9 cellular contexts compared by ENCODE assay signal in genomic region chr1:108702109-108702508, GRCh38. TPM values are rescaled to one million over a fixed set of nuclear protein-coding genes. Genes with fewer than 3 reads are reported as not detected.
DNase-seq lines count a peak whose midpoint lies in the region; ATAC-seq and TF ChIP-seq lines count a peak whose summit lies in the region.
"Not testable (repeated sequence)": the region's sequence is repeated elsewhere in the genome, so short reads cannot be mapped to it uniquely, and the experiment has no call there.
"Had no signal": no experiment of that assay in that cellular context is flagged by ENCODE, and none has a peak within 500 bp of the region (broad histone marks: within the 10 kb centered on the region; RNA-seq: fewer than 3 reads in every experiment).

No MANE protein-coding gene starts in this region.

- peak overlapping the region in 2 of 4 donors; percentile 9 to 46 for H3K4me3 Mint-ChIP-seq in CD4-positive, CD25-positive, alpha-beta regulatory T cell
- not testable (repeated sequence) for H3K4me3 Mint-ChIP-seq in activated CD4-positive, alpha-beta T cell treated with anti-CD3 and anti-CD28 coated beads, Interleukin-2, amount 10 ng/mL, durations not matched to agents 24 days and 14 days; activated T-helper 2 cell treated with anti-CD3 and anti-CD28 coated beads, Interferon-gamma antibody, Interleukin-2, Interleukin-4, amounts not matched to agents 10 μg/mL and 5 μg/mL and 100 μg/mL, durations not matched to agents 14 hours and 24 hours and 36 hours (ENCODE audit: low read depth); stimulated activated naive CD8-positive, alpha-beta T cell treated with anti-CD3 and anti-CD28 coated beads, Interleukin-15, Interleukin-2, amounts not matched to agents 100 ng/mL and 50 ng/mL, for 24 hours
- H3K4me3 Mint-ChIP-seq in immature natural killer cell, result peak overlapping the region in 1 of 5 donors; percentile 43

- not testable (repeated sequence) for H3K9me2 ChIP-seq in HCT116 (ENCODE audit: insufficient read depth)

- H3K79me2 ChIP-seq in HCT116 (ENCODE audit: insufficient read depth, low read length), result peaks cover 16% of the 10 kb centered on the region

- DNase-seq in CD4-positive, CD25-positive, alpha-beta regulatory T cell; HCT116 (ENCODE audit: low read depth, low spot score); activated T-helper 2 cell treated with anti-CD3 and anti-CD28 coated beads, Interferon-gamma antibody, Interleukin-2, Interleukin-4, amounts not matched to agents 10 μg/mL and 5 μg/mL and 100 μg/mL, durations not matched to agents 14 hours and 24 hours and 36 hours (ENCODE audit: low spot score); immature natural killer cell: not testable (repeated sequence)
- DNase-seq in activated CD4-positive, alpha-beta T cell treated with anti-CD3 and anti-CD28 coated beads, Interleukin-2, amount 10 ng/mL, durations not matched to agents 24 days and 14 days, result peak; percentile 54

- TF ChIP-seq RAD21 in HCT116 (IDR thresholded peaks at IDR 0.05; ENCODE audit: low read depth), result not testable (repeated sequence)

- RAD21 ChIA-PET in HCT116 (lab: Charles Lee; ENCODE audit: low non-redundant PET in 1 of 2, low total read pairs in 2 of 2, uncharacterized antibody in 2 of 2, unreplicated experiment in 2 of 2), result not testable (repeated sequence)

- CTCF ChIA-PET in HCT116 (lab: Charles Lee), result not testable (repeated sequence)

- not testable (repeated sequence) for H3K4me2 ChIP-seq in HCT116 (ENCODE audit: low read length)

- H3K36me3 ChIP-seq in CD4-positive, CD25-positive, alpha-beta regulatory T cell (ENCODE audit: control insufficient read depth, insufficient read depth, low read length), result peaks cover 48% of the 10 kb centered on the region
- peaks cover 34 to 35% of the 10 kb centered on the region in 2 experiments for H3K36me3 ChIP-seq in HCT116 (ENCODE audit: control insufficient read depth in 1 of 2, insufficient read depth in 2 of 2, low read length in 2 of 2)

- H3K9me3 ChIP-seq in CD4-positive, CD25-positive, alpha-beta regulatory T cell (ENCODE audit: control insufficient read depth in 2 of 2, low read length in 2 of 2); HCT116 (ENCODE audit: control insufficient read depth in 1 of 2, insufficient read depth in 1 of 2, low read depth in 1 of 2, low read length in 2 of 2): not testable (repeated sequence)

- intact Hi-C loops in HCT116 (cut with micrococcal nuclease); activated CD4-positive, alpha-beta T cell treated with anti-CD3 and anti-CD28 coated beads, Interleukin-2, amount 10 ng/mL, durations not matched to agents 24 days and 14 days (cut with micrococcal nuclease); activated T-helper 2 cell treated with anti-CD3 and anti-CD28 coated beads, Interferon-gamma antibody, Interleukin-2, Interleukin-4, amounts not matched to agents 10 μg/mL and 5 μg/mL and 100 μg/mL, durations not matched to agents 14 hours and 24 hours and 36 hours (cut with micrococcal nuclease): not testable (repeated sequence)

- H3K27ac Mint-ChIP-seq in CD4-positive, CD25-positive, alpha-beta regulatory T cell, result peak overlapping the region in 2 of 3 donors; percentile 80 to 90
- not testable (repeated sequence) for H3K27ac Mint-ChIP-seq in activated CD4-positive, alpha-beta T cell treated with anti-CD3 and anti-CD28 coated beads, Interleukin-2, amount 10 ng/mL, durations not matched to agents 24 days and 14 days
- peak overlapping the region; percentile 14 for H3K27ac Mint-ChIP-seq in activated T-helper 2 cell treated with anti-CD3 and anti-CD28 coated beads, Interferon-gamma antibody, Interleukin-2, Interleukin-4, amounts not matched to agents 10 μg/mL and 5 μg/mL and 100 μg/mL, durations not matched to agents 14 hours and 24 hours and 36 hours
- H3K27ac Mint-ChIP-seq in immature natural killer cell, result peak overlapping the region; percentile 16 to 57 (median 42)
- peak overlapping the region; percentile 24 for H3K27ac Mint-ChIP-seq in stimulated activated naive CD8-positive, alpha-beta T cell treated with anti-CD3 and anti-CD28 coated beads, Interleukin-15, Interleukin-2, amounts not matched to agents 100 ng/mL and 50 ng/mL, for 24 hours

- H2AFZ ChIP-seq in HCT116 (ENCODE audit: low read depth, low read length, poor library complexity, severe bottlenecking), result not testable (repeated sequence)

- H4K20me1 ChIP-seq in HCT116 (ENCODE audit: insufficient read depth), result peaks cover 12% of the 10 kb centered on the region; the same call in 1 of the 2 replicates

- POLR2A ChIA-PET in HCT116 (lab: Charles Lee), result not testable (repeated sequence)

- not testable (repeated sequence) for TF ChIP-seq CTCF in HCT116 (IDR thresholded peaks at IDR 0.05 in 2 of 3, conservative IDR thresholded peaks at IDR 0.05 in 1 of 3; ENCODE audit: borderline replicate concordance in 1 of 3, insufficient read depth in 1 of 3, low read depth in 2 of 3, low read length in 2 of 3)

- H3K36me3 Mint-ChIP-seq in CD4-positive, CD25-positive, alpha-beta regulatory T cell, result peaks cover 28% of the 10 kb centered on the region
- peaks cover 47% of the 10 kb centered on the region for H3K36me3 Mint-ChIP-seq in activated CD4-positive, alpha-beta T cell treated with anti-CD3 and anti-CD28 coated beads, Interleukin-2, amount 10 ng/mL, durations not matched to agents 24 days and 14 days (ENCODE audit: low read depth)
- peaks cover 54% of the 10 kb centered on the region for H3K36me3 Mint-ChIP-seq in activated T-helper 2 cell treated with anti-CD3 and anti-CD28 coated beads, Interferon-gamma antibody, Interleukin-2, Interleukin-4, amounts not matched to agents 10 μg/mL and 5 μg/mL and 100 μg/mL, durations not matched to agents 14 hours and 24 hours and 36 hours (ENCODE audit: low read depth)
- H3K36me3 Mint-ChIP-seq in immature natural killer cell, result peaks cover 19 to 36% (median 27%) of the 10 kb centered on the region in 3 donors
- H3K36me3 Mint-ChIP-seq in stimulated activated naive CD8-positive, alpha-beta T cell treated with anti-CD3 and anti-CD28 coated beads, Interleukin-15, Interleukin-2, amounts not matched to agents 100 ng/mL and 50 ng/mL, for 24 hours (ENCODE audit: low read depth), result peaks cover 53% of the 10 kb centered on the region

- peaks cover 28 to 84% (median 47%) of the 10 kb centered on the region in 4 donors for H3K4me1 Mint-ChIP-seq in CD4-positive, CD25-positive, alpha-beta regulatory T cell
- H3K4me1 Mint-ChIP-seq in activated CD4-positive, alpha-beta T cell treated with anti-CD3 and anti-CD28 coated beads, Interleukin-2, amount 10 ng/mL, durations not matched to agents 24 days and 14 days, result peaks cover 34% of the 10 kb centered on the region
- peaks cover 45% of the 10 kb centered on the region for H3K4me1 Mint-ChIP-seq in activated T-helper 2 cell treated with anti-CD3 and anti-CD28 coated beads, Interferon-gamma antibody, Interleukin-2, Interleukin-4, amounts not matched to agents 10 μg/mL and 5 μg/mL and 100 μg/mL, durations not matched to agents 14 hours and 24 hours and 36 hours (ENCODE audit: low read depth)
- peaks cover 43 to 64% of the 10 kb centered on the region in 2 donors for H3K4me1 Mint-ChIP-seq in immature natural killer cell
- peaks cover 55% of the 10 kb centered on the region for H3K4me1 Mint-ChIP-seq in stimulated activated naive CD8-positive, alpha-beta T cell treated with anti-CD3 and anti-CD28 coated beads, Interleukin-15, Interleukin-2, amounts not matched to agents 100 ng/mL and 50 ng/mL, for 24 hours (ENCODE audit: low read depth)

- H3K4me3 ChIP-seq in CD4-positive, CD25-positive, alpha-beta regulatory T cell (ENCODE audit: low read depth, low read length); HCT116 (replicated peaks in 1 of 2; ENCODE audit: low read depth in 1 of 2, low read length in 2 of 2): not testable (repeated sequence)

- not testable (repeated sequence) for H3K9ac ChIP-seq in HCT116 (ENCODE audit: low read length)

- not testable (repeated sequence) for ATAC-seq in CD4-positive, CD25-positive, alpha-beta regulatory T cell (ENCODE audit: low read depth in 2 of 2)
- ATAC-seq in HCT116, result 0 out of 2 replicates have a peak, but pooled peaks have one; percentile 19

- peaks cover 36% of the 10 kb centered on the region for H3K4me1 ChIP-seq in CD4-positive, CD25-positive, alpha-beta regulatory T cell (ENCODE audit: control insufficient read depth, insufficient read depth, low read length, poor library complexity, severe bottlenecking)
- peaks cover 5 to 12% of the 10 kb centered on the region in 2 experiments for H3K4me1 ChIP-seq in HCT116 (ENCODE audit: control insufficient read depth in 1 of 2, insufficient read depth in 2 of 2, low read length in 2 of 2)

- not testable (repeated sequence) for TF ChIP-seq POLR2A in HCT116 (IDR thresholded peaks at IDR 0.05; ENCODE audit: borderline replicate concordance, extremely low read depth, insufficient read depth, insufficient read length)

- not testable (repeated sequence) for H3K9me3 Mint-ChIP-seq in CD4-positive, CD25-positive, alpha-beta regulatory T cell; activated CD4-positive, alpha-beta T cell treated with anti-CD3 and anti-CD28 coated beads, Interleukin-2, amount 10 ng/mL, durations not matched to agents 24 days and 14 days; activated T-helper 2 cell treated with anti-CD3 and anti-CD28 coated beads, Interferon-gamma antibody, Interleukin-2, Interleukin-4, amounts not matched to agents 10 μg/mL and 5 μg/mL and 100 μg/mL, durations not matched to agents 14 hours and 24 hours and 36 hours; immature natural killer cell; stimulated activated naive CD8-positive, alpha-beta T cell treated with anti-CD3 and anti-CD28 coated beads, Interleukin-15, Interleukin-2, amounts not matched to agents 100 ng/mL and 50 ng/mL, for 24 hours

- H3K27me3 ChIP-seq in CD4-positive, CD25-positive, alpha-beta regulatory T cell (ENCODE audit: control insufficient read depth, insufficient read depth, low read length); HCT116 (ENCODE audit: insufficient read depth, low read length): not testable (repeated sequence)

- H3K27me3 Mint-ChIP-seq in CD4-positive, CD25-positive, alpha-beta regulatory T cell; activated CD4-positive, alpha-beta T cell treated with anti-CD3 and anti-CD28 coated beads, Interleukin-2, amount 10 ng/mL, durations not matched to agents 24 days and 14 days; activated T-helper 2 cell treated with anti-CD3 and anti-CD28 coated beads, Interferon-gamma antibody, Interleukin-2, Interleukin-4, amounts not matched to agents 10 μg/mL and 5 μg/mL and 100 μg/mL, durations not matched to agents 14 hours and 24 hours and 36 hours (ENCODE audit: low read depth); immature natural killer cell (ENCODE audit: low read depth in 3 of 3); stimulated activated naive CD8-positive, alpha-beta T cell treated with anti-CD3 and anti-CD28 coated beads, Interleukin-15, Interleukin-2, amounts not matched to agents 100 ng/mL and 50 ng/mL, for 24 hours: not testable (repeated sequence)

- peak overlapping the region; percentile 79 for H3K27ac ChIP-seq in CD4-positive, CD25-positive, alpha-beta regulatory T cell (ENCODE audit: insufficient read depth, low read length, poor library complexity, severe bottlenecking)
- H3K27ac ChIP-seq in HCT116 (ENCODE audit: low read depth, low read length), result not testable (repeated sequence)

- not testable (repeated sequence) for BruUV-seq in HCT116 (replicated peaks; lab: Mats Ljungman, UMichigan)

RNA-seq across cellular contexts. Expression of gene PRPF38B, which starts 10.0 kb away (rescaled TPM):
- 132 TPM for total RNA-seq in CD4-positive, CD25-positive, alpha-beta regulatory T cell
- polyA plus RNA-seq in CD4-positive, CD25-positive, alpha-beta regulatory T cell, result 10 to 100 TPM; 18.9 to 31.4 (median 20.2) TPM
- total RNA-seq in HCT116 (2021; ENCODE audit: unreplicated experiment), result 46.4 TPM
- polyA plus RNA-seq in HCT116 (2012), result 17.0 and 17.1 TPM in 2 replicates
- 89.2 and 90.3 TPM in 2 replicates for total RNA-seq in activated CD4-positive, alpha-beta T cell treated with anti-CD3 and anti-CD28 coated beads, Interleukin-2, amount 10 ng/mL, durations not matched to agents 24 days and 14 days
- total RNA-seq in activated T-helper 2 cell treated with anti-CD3 and anti-CD28 coated beads, Interferon-gamma antibody, Interleukin-2, Interleukin-4, amounts not matched to agents 10 μg/mL and 5 μg/mL and 100 μg/mL, durations not matched to agents 14 hours and 24 hours and 36 hours, result 86.7 and 88.5 TPM in 2 replicates
- 10 to 100 TPM; 11.1 to 36.1 (median 16.5) TPM for polyA plus RNA-seq in immature natural killer cell

RNA-seq across cellular contexts. Expression of gene FNDC7, which starts 10.6 kb away (rescaled TPM):
- total RNA-seq in CD4-positive, CD25-positive, alpha-beta regulatory T cell, result 0.20 TPM
- polyA plus RNA-seq in CD4-positive, CD25-positive, alpha-beta regulatory T cell, result not detected
- total RNA-seq in HCT116 (2021; ENCODE audit: unreplicated experiment), result 0.10 TPM
- polyA plus RNA-seq in HCT116 (2012), result not detected in 2 replicates
- total RNA-seq in activated CD4-positive, alpha-beta T cell treated with anti-CD3 and anti-CD28 coated beads, Interleukin-2, amount 10 ng/mL, durations not matched to agents 24 days and 14 days, result not detected in 2 replicates
- 0.05 TPM in 1 of 2 replicates, not detected in the other for total RNA-seq in activated T-helper 2 cell treated with anti-CD3 and anti-CD28 coated beads, Interferon-gamma antibody, Interleukin-2, Interleukin-4, amounts not matched to agents 10 μg/mL and 5 μg/mL and 100 μg/mL, durations not matched to agents 14 hours and 24 hours and 36 hours
- not detected for polyA plus RNA-seq in immature natural killer cell
- total RNA-seq: H4, M059J had no signal
- polyA plus RNA-seq: IgD-negative memory B cell had no signal

RNA-seq across cellular contexts. Expression of gene HENMT1, which starts 41.2 kb away (rescaled TPM):
- total RNA-seq in CD4-positive, CD25-positive, alpha-beta regulatory T cell, result 7.8 TPM
- polyA plus RNA-seq in CD4-positive, CD25-positive, alpha-beta regulatory T cell, result 10 to 100 TPM; 23.6 to 36.1 (median 29.8) TPM
- not detected for total RNA-seq in HCT116 (2021; ENCODE audit: unreplicated experiment)
- not detected in 2 replicates for polyA plus RNA-seq in HCT116 (2012)
- total RNA-seq in activated CD4-positive, alpha-beta T cell treated with anti-CD3 and anti-CD28 coated beads, Interleukin-2, amount 10 ng/mL, durations not matched to agents 24 days and 14 days, result 17.5 and 17.7 TPM in 2 replicates
- total RNA-seq in activated T-helper 2 cell treated with anti-CD3 and anti-CD28 coated beads, Interferon-gamma antibody, Interleukin-2, Interleukin-4, amounts not matched to agents 10 μg/mL and 5 μg/mL and 100 μg/mL, durations not matched to agents 14 hours and 24 hours and 36 hours, result 16.5 and 17.7 TPM in 2 replicates
- polyA plus RNA-seq in immature natural killer cell, result 100 to 1,000 TPM in 2 of 3 donors, 10 to 100 TPM in 1; 80.4 to 142 (median 108) TPM
- total RNA-seq: H4, M059J had no signal

RNA-seq across cellular contexts. Expression of gene STXBP3, which starts 44.4 kb away (rescaled TPM):
- 71.8 TPM for total RNA-seq in CD4-positive, CD25-positive, alpha-beta regulatory T cell
- polyA plus RNA-seq in CD4-positive, CD25-positive, alpha-beta regulatory T cell, result 10 to 100 TPM; 43.5 to 56.3 (median 53.2) TPM
- 22.6 TPM for total RNA-seq in HCT116 (2021; ENCODE audit: unreplicated experiment)
- 8.7 and 8.8 TPM in 2 replicates for polyA plus RNA-seq in HCT116 (2012)
- total RNA-seq in activated CD4-positive, alpha-beta T cell treated with anti-CD3 and anti-CD28 coated beads, Interleukin-2, amount 10 ng/mL, durations not matched to agents 24 days and 14 days, result 41.1 and 48.9 TPM in 2 replicates
- total RNA-seq in activated T-helper 2 cell treated with anti-CD3 and anti-CD28 coated beads, Interferon-gamma antibody, Interleukin-2, Interleukin-4, amounts not matched to agents 10 μg/mL and 5 μg/mL and 100 μg/mL, durations not matched to agents 14 hours and 24 hours and 36 hours, result 46.5 and 51.7 TPM in 2 replicates
- 10 to 100 TPM; 38.4 to 44.7 (median 42.6) TPM for polyA plus RNA-seq in immature natural killer cell
